Comparison of ENCODE assay signal across 1 cellular context in the genomic region with DNA sequence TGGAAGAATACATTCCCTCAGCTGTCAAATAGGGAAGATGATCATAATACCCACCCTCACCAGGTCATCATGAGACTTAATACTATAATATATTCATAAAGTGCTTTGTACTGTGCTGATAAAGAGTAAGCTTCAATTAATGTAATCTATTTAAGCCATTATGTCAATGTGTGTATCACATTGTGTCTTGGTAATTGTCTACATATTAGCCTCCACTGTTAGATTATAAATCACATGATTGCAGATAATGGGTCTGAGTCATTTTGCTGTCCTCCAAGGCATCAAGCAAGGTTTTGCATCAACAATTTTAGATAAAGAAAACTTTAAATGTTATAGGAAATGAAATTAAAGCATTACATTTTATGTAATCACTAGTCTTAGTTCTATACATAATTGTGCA.
TF ChIP-seq lines count a peak whose summit lies in the region.

No MANE protein-coding gene starts in this region.

TF ChIP-seq in SK-N-SH treated with all-trans-retinoic acid at 6 μM for 48 hours, 23 proteins besides CTCF, POLR2A, EP300 and RAD21:
- TF ChIP-seq RARB (CRISPR knock-in tag; IDR thresholded peaks at IDR 0.05) (no peak), SNAI2 (CRISPR knock-in tag; IDR thresholded peaks at IDR 0.05) (peak; percentile 84; the same call in 1 of the 2 replicates), TOX (CRISPR knock-in tag; IDR thresholded peaks at IDR 0.05; ENCODE audit: borderline replicate concordance) (no peak), ZNF565 (CRISPR knock-in tag; conservative IDR thresholded peaks at IDR 0.05; ENCODE audit: low read depth) (no peak), ZNF8 (CRISPR knock-in tag; IDR thresholded peaks at IDR 0.05) (0 out of 2 replicates have a peak, but pooled peaks have one; percentile 19), ESRRG (CRISPR knock-in tag; IDR thresholded peaks at IDR 0.05) (0 out of 2 replicates have a peak, but pooled peaks have one; percentile 24), OSR1 (CRISPR knock-in tag; IDR thresholded peaks at IDR 0.05) (no peak), ARNTL (CRISPR knock-in tag; IDR thresholded peaks at IDR 0.05; ENCODE audit: borderline replicate concordance, low read depth) (no peak), TCF4 (CRISPR knock-in tag; IDR thresholded peaks at IDR 0.05; ENCODE audit: borderline replicate concordance) (peak; percentile 97), PPARA (CRISPR knock-in tag; IDR thresholded peaks at IDR 0.05; ENCODE audit: borderline replicate concordance) (no peak), ZFP3 (CRISPR knock-in tag; IDR thresholded peaks at IDR 0.05) (no peak), CSDC2 (CRISPR knock-in tag; IDR thresholded peaks at IDR 0.05) (no peak), ZFP30 (CRISPR knock-in tag; IDR thresholded peaks at IDR 0.05) (no peak), ZNF70 (CRISPR knock-in tag; IDR thresholded peaks at IDR 0.05) (no peak), BACH2 (CRISPR knock-in tag; IDR thresholded peaks at IDR 0.05; ENCODE audit: borderline replicate concordance) (no peak), ISL1 (CRISPR knock-in tag; IDR thresholded peaks at IDR 0.05) (peak; percentile 93), ZC3H10 (CRISPR knock-in tag; IDR thresholded peaks at IDR 0.05) (0 out of 2 replicates have a peak, but pooled peaks have one; percentile 37), GLIS3 (CRISPR knock-in tag; IDR thresholded peaks at IDR 0.05) (no peak)
- TF ChIP-seq, protein P1, sequence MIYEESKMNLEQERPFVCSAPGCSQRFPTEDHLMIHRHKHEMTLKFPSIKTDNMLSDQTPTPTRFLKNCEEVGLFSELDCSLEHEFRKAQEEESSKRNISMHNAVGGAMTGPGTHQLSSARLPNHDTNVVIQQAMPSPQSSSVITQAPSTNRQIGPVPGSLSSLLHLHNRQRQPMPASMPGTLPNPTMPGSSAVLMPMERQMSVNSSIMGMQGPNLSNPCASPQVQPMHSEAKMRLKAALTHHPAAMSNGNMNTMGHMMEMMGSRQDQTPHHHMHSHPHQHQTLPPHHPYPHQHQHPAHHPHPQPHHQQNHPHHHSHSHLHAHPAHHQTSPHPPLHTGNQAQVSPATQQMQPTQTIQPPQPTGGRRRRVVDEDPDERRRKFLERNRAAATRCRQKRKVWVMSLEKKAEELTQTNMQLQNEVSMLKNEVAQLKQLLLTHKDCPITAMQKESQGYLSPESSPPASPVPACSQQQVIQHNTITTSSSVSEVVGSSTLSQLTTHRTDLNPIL (CRISPR knock-in tag; IDR thresholded peaks at IDR 0.05; ENCODE audit: low read depth): peak; percentile 68
- TF ChIP-seq, protein P2, sequence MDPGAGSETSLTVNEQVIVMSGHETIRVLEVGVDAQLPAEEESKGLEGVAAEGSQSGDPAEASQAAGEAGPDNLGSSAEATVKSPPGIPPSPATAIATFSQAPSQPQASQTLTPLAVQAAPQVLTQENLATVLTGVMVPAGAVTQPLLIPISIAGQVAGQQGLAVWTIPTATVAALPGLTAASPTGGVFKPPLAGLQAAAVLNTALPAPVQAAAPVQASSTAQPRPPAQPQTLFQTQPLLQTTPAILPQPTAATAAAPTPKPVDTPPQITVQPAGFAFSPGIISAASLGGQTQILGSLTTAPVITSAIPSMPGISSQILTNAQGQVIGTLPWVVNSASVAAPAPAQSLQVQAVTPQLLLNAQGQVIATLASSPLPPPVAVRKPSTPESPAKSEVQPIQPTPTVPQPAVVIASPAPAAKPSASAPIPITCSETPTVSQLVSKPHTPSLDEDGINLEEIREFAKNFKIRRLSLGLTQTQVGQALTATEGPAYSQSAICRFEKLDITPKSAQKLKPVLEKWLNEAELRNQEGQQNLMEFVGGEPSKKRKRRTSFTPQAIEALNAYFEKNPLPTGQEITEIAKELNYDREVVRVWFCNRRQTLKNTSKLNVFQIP (CRISPR knock-in tag; IDR thresholded peaks at IDR 0.05; ENCODE audit: borderline replicate concordance, low read depth): no peak
- TF ChIP-seq, protein P3, sequence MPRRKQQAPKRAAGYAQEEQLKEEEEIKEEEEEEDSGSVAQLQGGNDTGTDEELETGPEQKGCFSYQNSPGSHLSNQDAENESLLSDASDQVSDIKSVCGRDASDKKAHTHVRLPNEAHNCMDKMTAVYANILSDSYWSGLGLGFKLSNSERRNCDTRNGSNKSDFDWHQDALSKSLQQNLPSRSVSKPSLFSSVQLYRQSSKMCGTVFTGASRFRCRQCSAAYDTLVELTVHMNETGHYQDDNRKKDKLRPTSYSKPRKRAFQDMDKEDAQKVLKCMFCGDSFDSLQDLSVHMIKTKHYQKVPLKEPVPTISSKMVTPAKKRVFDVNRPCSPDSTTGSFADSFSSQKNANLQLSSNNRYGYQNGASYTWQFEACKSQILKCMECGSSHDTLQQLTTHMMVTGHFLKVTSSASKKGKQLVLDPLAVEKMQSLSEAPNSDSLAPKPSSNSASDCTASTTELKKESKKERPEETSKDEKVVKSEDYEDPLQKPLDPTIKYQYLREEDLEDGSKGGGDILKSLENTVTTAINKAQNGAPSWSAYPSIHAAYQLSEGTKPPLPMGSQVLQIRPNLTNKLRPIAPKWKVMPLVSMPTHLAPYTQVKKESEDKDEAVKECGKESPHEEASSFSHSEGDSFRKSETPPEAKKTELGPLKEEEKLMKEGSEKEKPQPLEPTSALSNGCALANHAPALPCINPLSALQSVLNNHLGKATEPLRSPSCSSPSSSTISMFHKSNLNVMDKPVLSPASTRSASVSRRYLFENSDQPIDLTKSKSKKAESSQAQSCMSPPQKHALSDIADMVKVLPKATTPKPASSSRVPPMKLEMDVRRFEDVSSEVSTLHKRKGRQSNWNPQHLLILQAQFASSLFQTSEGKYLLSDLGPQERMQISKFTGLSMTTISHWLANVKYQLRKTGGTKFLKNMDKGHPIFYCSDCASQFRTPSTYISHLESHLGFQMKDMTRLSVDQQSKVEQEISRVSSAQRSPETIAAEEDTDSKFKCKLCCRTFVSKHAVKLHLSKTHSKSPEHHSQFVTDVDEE (CRISPR knock-in tag; IDR thresholded peaks at IDR 0.05): peak; percentile 80; the same call in 1 of the 2 replicates
- TF ChIP-seq, protein P4, sequence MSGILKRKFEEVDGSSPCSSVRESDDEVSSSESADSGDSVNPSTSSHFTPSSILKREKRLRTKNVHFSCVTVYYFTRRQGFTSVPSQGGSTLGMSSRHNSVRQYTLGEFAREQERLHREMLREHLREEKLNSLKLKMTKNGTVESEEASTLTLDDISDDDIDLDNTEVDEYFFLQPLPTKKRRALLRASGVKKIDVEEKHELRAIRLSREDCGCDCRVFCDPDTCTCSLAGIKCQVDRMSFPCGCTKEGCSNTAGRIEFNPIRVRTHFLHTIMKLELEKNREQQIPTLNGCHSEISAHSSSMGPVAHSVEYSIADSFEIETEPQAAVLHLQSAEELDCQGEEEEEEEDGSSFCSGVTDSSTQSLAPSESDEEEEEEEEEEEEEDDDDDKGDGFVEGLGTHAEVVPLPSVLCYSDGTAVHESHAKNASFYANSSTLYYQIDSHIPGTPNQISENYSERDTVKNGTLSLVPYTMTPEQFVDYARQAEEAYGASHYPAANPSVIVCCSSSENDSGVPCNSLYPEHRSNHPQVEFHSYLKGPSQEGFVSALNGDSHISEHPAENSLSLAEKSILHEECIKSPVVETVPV (CRISPR knock-in tag; IDR thresholded peaks at IDR 0.05): peak; percentile 95; the same call in 1 of the 2 replicates
- TF ChIP-seq, protein P5, sequence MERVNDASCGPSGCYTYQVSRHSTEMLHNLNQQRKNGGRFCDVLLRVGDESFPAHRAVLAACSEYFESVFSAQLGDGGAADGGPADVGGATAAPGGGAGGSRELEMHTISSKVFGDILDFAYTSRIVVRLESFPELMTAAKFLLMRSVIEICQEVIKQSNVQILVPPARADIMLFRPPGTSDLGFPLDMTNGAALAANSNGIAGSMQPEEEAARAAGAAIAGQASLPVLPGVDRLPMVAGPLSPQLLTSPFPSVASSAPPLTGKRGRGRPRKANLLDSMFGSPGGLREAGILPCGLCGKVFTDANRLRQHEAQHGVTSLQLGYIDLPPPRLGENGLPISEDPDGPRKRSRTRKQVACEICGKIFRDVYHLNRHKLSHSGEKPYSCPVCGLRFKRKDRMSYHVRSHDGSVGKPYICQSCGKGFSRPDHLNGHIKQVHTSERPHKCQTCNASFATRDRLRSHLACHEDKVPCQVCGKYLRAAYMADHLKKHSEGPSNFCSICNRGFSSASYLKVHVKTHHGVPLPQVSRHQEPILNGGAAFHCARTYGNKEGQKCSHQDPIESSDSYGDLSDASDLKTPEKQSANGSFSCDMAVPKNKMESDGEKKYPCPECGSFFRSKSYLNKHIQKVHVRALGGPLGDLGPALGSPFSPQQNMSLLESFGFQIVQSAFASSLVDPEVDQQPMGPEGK (CRISPR knock-in tag; IDR thresholded peaks at IDR 0.05; ENCODE audit: borderline replicate concordance): no peak
